ENCODE assay signal across 7 cellular contexts in genomic region chr17:4938670-4939553, GRCh38. TPM values are rescaled to one million over a fixed set of nuclear protein-coding genes. Genes with fewer than 3 reads are reported as not detected.
DNase-seq lines count a peak whose midpoint lies in the region; TF ChIP-seq lines count a peak whose summit lies in the region.
"Had no signal": no experiment of that assay in that cellular context is flagged by ENCODE, and none has a peak within 500 bp of the region (broad histone marks: within the 10 kb centered on the region; RNA-seq: fewer than 3 reads in every experiment).

No MANE protein-coding gene starts in this region.

- peaks cover 61% of the 10 kb centered on the region for H3F3A ChIP-seq in PC-9 (ENCODE audit: insufficient read depth, low read depth)

- no CpG with 5 or more reads among the region's 19 CpGs for WGBS in iPS DF 6.9 (ENCODE audit: insufficient coverage, insufficient read length)

- no peaks in the 10 kb centered on the region for H3K27me3 ChIP-seq in BJ (ENCODE audit: control insufficient read depth, insufficient read depth, low read length)
- no peaks in the 10 kb centered on the region for H3K27me3 ChIP-seq in PC-9 (ENCODE audit: insufficient read depth, low read depth)
- no peaks in the 10 kb centered on the region for H3K27me3 ChIP-seq in iPS DF 6.9 (ENCODE audit: control insufficient read depth, insufficient read depth, low read length)

- peak overlapping the region; percentile 72 for H3K4me3 ChIP-seq in BJ (ENCODE audit: low read depth, low read length)
- peak overlapping the region; percentile 93 for H3K4me3 ChIP-seq in PC-9
- peak overlapping the region; percentile 68 for H3K4me3 ChIP-seq in iPS DF 6.9 (ENCODE audit: low read length)

- H3K27ac ChIP-seq in PC-9 (peak overlapping the region; percentile 87), iPS DF 6.9 (ENCODE audit: low read length) (no peak overlapping the region)

- peak overlapping the region; percentile 92 for H2AFZ ChIP-seq in PC-9

- H3K9me3 ChIP-seq in PC-9 (ENCODE audit: insufficient read depth, low read depth) (no peaks in the 10 kb centered on the region), iPS DF 6.9 (ENCODE audit: control insufficient read depth, insufficient read depth, low read length) (no peaks in the 10 kb centered on the region)

- H3K4me1 ChIP-seq in PC-9 (replicated peaks; ENCODE audit: insufficient read depth), result peaks cover 30% of the 10 kb centered on the region
- H3K4me1 ChIP-seq in iPS DF 6.9 (ENCODE audit: control insufficient read depth, insufficient read depth, low read length), result peaks cover 6% of the 10 kb centered on the region

- H4K20me1 ChIP-seq in PC-9 (ENCODE audit: insufficient read depth), result peaks cover 4% of the 10 kb centered on the region

- intact Hi-C loops in PC-9 (cut with micrococcal nuclease; ENCODE audit: unreplicated experiment), result loop anchor here (1.0 kb wide), 1 partner anchor 30 kb away; no protein-coding TSS in a partner anchor

- CTCF ChIA-PET in BJ (lab: Yijun Ruan, JAX), result interaction anchor here (1.0 to 2.7 kb wide), 7 partner anchors 22 to 123 kb away, joined by 3 to 17 read pairs (median 5); partner anchors contain the start of genes CAMTA2, INCA1 and KIF1C
- CTCF ChIA-PET in PC-9 (lab: Charles Lee), result interaction anchor here (0.6 to 0.7 kb wide), 2 partner anchors 16 to 156 kb away, joined by 3 to 6 read pairs; no protein-coding TSS in a partner anchor

- TF ChIP-seq CTCF in BJ (IDR thresholded peaks at IDR 0.05; ENCODE audit: insufficient read depth, low read depth, low read length), result no peak
- no peak for TF ChIP-seq CTCF in PC-9 (conservative IDR thresholded peaks at IDR 0.05)

- POLR2A ChIA-PET in BJ (lab: Charles Lee) (interaction anchor here (1.7 kb wide), 1 partner anchor 28 kb away, joined by 9 read pairs; the partner anchor contains the start of gene SPAG7), PC-9 (lab: Charles Lee; ENCODE audit: unreplicated experiment) (interaction anchor here (2.3 kb wide), 1 partner anchor 28 kb away, joined by 19 read pairs; the partner anchor contains the start of gene SPAG7)

- no peaks in the 10 kb centered on the region for H3K9me2 ChIP-seq in PC-9 (ENCODE audit: insufficient read depth)

- H3K4me2 ChIP-seq in PC-9, result peak overlapping the region; percentile 100

- H3K36me3 ChIP-seq in BJ (ENCODE audit: control insufficient read depth, insufficient read depth, low read length), result peaks cover 21% of the 10 kb centered on the region
- H3K36me3 ChIP-seq in PC-9 (ENCODE audit: low read depth), result peaks cover 18% of the 10 kb centered on the region
- H3K36me3 ChIP-seq in iPS DF 6.9 (ENCODE audit: control insufficient read depth, insufficient read depth, low read length), result peaks cover 14% of the 10 kb centered on the region; the same call in 1 of the 2 replicates

- BruUV-seq in PC-9 (replicated peaks; lab: Mats Ljungman, UMichigan), result TSS peak; percentile 5

- no peak for DNase-seq in BJ (ENCODE audit: low read depth)
- no peak for DNase-seq in PC-9
- DNase-seq in iPS DF 6.9 (ENCODE audit: low read depth, low spot score), result no peak
- DNase-seq in OCI-M2 (lab: John Stamatoyannopoulos, UW; ENCODE audit: unreplicated experiment), result no peak
- DNase-seq in KBM-7, result no peak
- no peak for DNase-seq in cerebellum (ENCODE audit: low spot score)

- peaks cover 52% of the 10 kb centered on the region for H3K79me2 ChIP-seq in PC-9 (ENCODE audit: low read depth)

- in situ Hi-C loops in KBM-7 (cut with MboI; ENCODE audit: low pct_unique_long_range_greater_than_20kb, low sequenced_read_pairs), result no loop called here

RNA-seq across cellular contexts. Expression of gene SLC25A11, which starts 0.9 kb away (rescaled TPM):
- polyA plus RNA-seq in BJ (2011; rRNA removed), result 38.5 and 70.7 TPM in 2 replicates
- polyA minus RNA-seq in BJ (2011; rRNA and poly(A)+ RNA removed), result 41.0 and 48.4 TPM in 2 replicates
- total RNA-seq in PC-9 (2021), result 50.7 and 56.2 TPM in 2 replicates
- 37.2 TPM for total RNA-seq in cerebellum

RNA-seq across cellular contexts. Expression of gene RNF167, which starts 1.2 kb away (rescaled TPM):
- polyA plus RNA-seq in BJ (2011; rRNA removed), result 69.9 and 73.5 TPM in 2 replicates
- 44.6 and 69.0 TPM in 2 replicates for polyA minus RNA-seq in BJ (2011; rRNA and poly(A)+ RNA removed)
- 122 and 135 TPM in 2 replicates for total RNA-seq in PC-9 (2021)
- total RNA-seq in cerebellum, result 15.8 TPM

RNA-seq across cellular contexts. Expression of gene GP1BA, which starts 6.8 kb away (rescaled TPM):
- not detected in 2 replicates for polyA plus RNA-seq in BJ (2011; rRNA removed)
- not detected in 2 replicates for polyA minus RNA-seq in BJ (2011; rRNA and poly(A)+ RNA removed)
- total RNA-seq in PC-9 (2021), result not detected in 2 replicates
- not detected for total RNA-seq in cerebellum
- total RNA-seq: subcutaneous adipose tissue had no signal

RNA-seq across cellular contexts. Expression of gene PFN1, which starts 9.4 kb away (rescaled TPM):
- 1,656 and 1,791 TPM in 2 replicates for polyA plus RNA-seq in BJ (2011; rRNA removed)
- polyA minus RNA-seq in BJ (2011; rRNA and poly(A)+ RNA removed), result 781 and 1,093 TPM in 2 replicates
- total RNA-seq in PC-9 (2021) (1,101 and 1,459 TPM in 2 replicates), cerebellum (70.8 TPM)

RNA-seq across cellular contexts. Expression of gene ENO3, which starts 12.0 kb away (rescaled TPM):
- 3.8 and 5.9 TPM in 2 replicates for polyA plus RNA-seq in BJ (2011; rRNA removed)
- 1.0 and 1.5 TPM in 2 replicates for polyA minus RNA-seq in BJ (2011; rRNA and poly(A)+ RNA removed)
- total RNA-seq in PC-9 (2021), result 29.0 and 37.2 TPM in 2 replicates
- 3.3 TPM for total RNA-seq in cerebellum
